Comparison of ENCODE assay signal across 30 cellular contexts in genomic region chr1:8460784-8461183, GRCh38.
DNase-seq lines count a peak whose midpoint lies in the region; ATAC-seq and TF ChIP-seq lines count a peak whose summit lies in the region.
"Had no signal": no experiment of that assay in that cellular context is flagged by ENCODE, and none has a peak within 500 bp of the region (broad histone marks: within the 10 kb centered on the region; RNA-seq: fewer than 3 reads in every experiment).

No MANE protein-coding gene starts in this region.

- no peak for TF ChIP-seq CTCF in brain (conservative IDR thresholded peaks at IDR 0.05)

- H2BK5ac ChIP-seq in mesenchymal stem cell (ENCODE audit: low read depth, low read length, poor library complexity, severe bottlenecking), result no peak overlapping the region

- H2AK5ac ChIP-seq in mesenchymal stem cell (ENCODE audit: low read length, severe bottlenecking), result no peak overlapping the region

- peaks cover 6 to 16% of the 10 kb centered on the region in 2 experiments for H3K36me3 ChIP-seq in mesenchymal stem cell (ENCODE audit: control insufficient read depth in 1 of 2, insufficient read depth in 2 of 2, low read depth in 1 of 2, low read length in 2 of 2)
- H3K36me3 ChIP-seq: brain microvascular endothelial cell, thyroid gland had no signal

- DNase-seq in activated naive CD4-positive, alpha-beta T cell treated with anti-CD3 and anti-CD28 coated beads, Interleukin-2, amount 50 U/mL, for 16 hours, result no peak
- DNase-seq in mesenchymal stem cell, result no peak
- no peak for DNase-seq in left lobe of liver (ENCODE audit: low spot score)
- DNase-seq in hepatic stellate cell (ENCODE audit: low spot score), result no peak
- DNase-seq in activated T-cell treated with anti-CD3 and anti-CD28 coated beads, Interleukin-2, amount 50 U/mL, for 1 hour, result no peak
- no peak for DNase-seq in activated CD4-positive, alpha-beta T cell treated with anti-CD3 and anti-CD28 coated beads, Interleukin-2, amount 10 ng/mL, durations not matched to agents 7 days and 5 days
- DNase-seq: activated CD4-positive, CD25-positive, alpha-beta regulatory T cell; activated CD8-positive, alpha-beta T cell treated with anti-CD3 and anti-CD28 coated beads for 36 hours; activated effector memory CD4-positive, alpha-beta T cell treated with anti-CD3 and anti-CD28 coated beads, Interleukin-2, amount 50 U/mL, for 16 hours; brain microvascular endothelial cell; CD4-positive, alpha-beta memory T cell; colonic mucosa; DMS153; effector memory CD8-positive, alpha-beta T cell; esophagus squamous epithelium; GOT3; Kasumi-1; MV-4-11; NCI-H2029; NCI-H226; NCI-H82; OCI-M1; stimulated activated CD4-positive, alpha-beta T cell treated with anti-CD3 and anti-CD28 coated beads, Interleukin-15, amount 100 ng/mL, for 24 hours; stimulated activated naive CD8-positive, alpha-beta T cell treated with anti-CD3 and anti-CD28 coated beads, Interleukin-15, Interleukin-2, amounts not matched to agents 100 U/mL and 50 U/mL, for 24 hours; T1000 had no signal

- no peak overlapping the region for H4K91ac ChIP-seq in mesenchymal stem cell (ENCODE audit: low read length)

- H3K27me3 ChIP-seq in mesenchymal stem cell (ENCODE audit: control insufficient read depth in 1 of 2, insufficient read depth in 1 of 2, low read length in 2 of 2), result no peaks in the 10 kb centered on the region
- H3K27me3 ChIP-seq: brain microvascular endothelial cell, colonic mucosa, esophagus squamous epithelium, thyroid gland had no signal

- H3K14ac ChIP-seq in mesenchymal stem cell (ENCODE audit: low read length in 2 of 2), result no peak overlapping the region

- H2AFZ ChIP-seq in mesenchymal stem cell (ENCODE audit: low read depth, low read length), result no peak overlapping the region

- peak overlapping the region; percentile 55 for H3K27ac Mint-ChIP-seq in activated naive CD4-positive, alpha-beta T cell treated with anti-CD3 and anti-CD28 coated beads, Interleukin-2, amount 50 U/mL, for 24 hours
- H3K27ac Mint-ChIP-seq in brain, result peak overlapping the region in 3 of 5 experiments; percentile 59 to 95 (median 87)
- H3K27ac Mint-ChIP-seq in activated CD4-positive, alpha-beta T cell treated with anti-CD3 and anti-CD28 coated beads, Interleukin-2, amount 10 ng/mL, durations not matched to agents 7 days and 5 days, result no peak overlapping the region
- H3K27ac Mint-ChIP-seq: activated CD8-positive, alpha-beta T cell treated with anti-CD3 and anti-CD28 coated beads for 36 hours; effector memory CD8-positive, alpha-beta T cell had no signal

- no peak overlapping the region for H3K4me2 ChIP-seq in mesenchymal stem cell (ENCODE audit: low read length, poor library complexity, severe bottlenecking)

- H4K8ac ChIP-seq in mesenchymal stem cell (ENCODE audit: low read length), result peak overlapping the region; percentile 47

- H3K4me1 Mint-ChIP-seq in activated naive CD4-positive, alpha-beta T cell treated with anti-CD3 and anti-CD28 coated beads, Interleukin-2, amount 50 U/mL, for 24 hours, result peaks cover 84% of the 10 kb centered on the region
- H3K4me1 Mint-ChIP-seq in brain, result peaks cover 98% of the 10 kb centered on the region
- peaks cover 51% of the 10 kb centered on the region for H3K4me1 Mint-ChIP-seq in activated CD4-positive, alpha-beta T cell treated with anti-CD3 and anti-CD28 coated beads, Interleukin-2, amount 10 ng/mL, durations not matched to agents 7 days and 5 days

- H3K79me1 ChIP-seq in mesenchymal stem cell (replicated peaks; ENCODE audit: low read length, poor library complexity, severe bottlenecking), result peaks cover 22% of the 10 kb centered on the region

- H3K4me3 ChIP-seq in mesenchymal stem cell (ENCODE audit: insufficient read depth in 1 of 2, low read depth in 1 of 2, low read length in 2 of 2), result no peak overlapping the region
- H3K4me3 ChIP-seq: colonic mucosa, esophagus squamous epithelium, lung, thyroid gland had no signal

- no peak overlapping the region for H3K4ac ChIP-seq in mesenchymal stem cell (ENCODE audit: low read depth in 1 of 2, low read length in 2 of 2)

- peak overlapping the region in 1 of 2 experiments; percentile 72 for H3K18ac ChIP-seq in mesenchymal stem cell (ENCODE audit: low read depth in 1 of 2, low read length in 2 of 2)

- H3K9me3 Mint-ChIP-seq in activated naive CD4-positive, alpha-beta T cell treated with anti-CD3 and anti-CD28 coated beads, Interleukin-2, amount 50 U/mL, for 24 hours, result no peaks in the 10 kb centered on the region
- no peaks in the 10 kb centered on the region for H3K9me3 Mint-ChIP-seq in brain
- no peaks in the 10 kb centered on the region for H3K9me3 Mint-ChIP-seq in activated CD4-positive, alpha-beta T cell treated with anti-CD3 and anti-CD28 coated beads, Interleukin-2, amount 10 ng/mL, durations not matched to agents 7 days and 5 days
- H3K9me3 Mint-ChIP-seq: activated CD8-positive, alpha-beta T cell treated with anti-CD3 and anti-CD28 coated beads for 36 hours; CD4-positive, alpha-beta memory T cell; effector memory CD8-positive, alpha-beta T cell had no signal

- no peak overlapping the region for H2BK120ac ChIP-seq in mesenchymal stem cell (ENCODE audit: low read depth, low read length)

- peaks cover 9% of the 10 kb centered on the region for H3K36me3 Mint-ChIP-seq in activated naive CD4-positive, alpha-beta T cell treated with anti-CD3 and anti-CD28 coated beads, Interleukin-2, amount 50 U/mL, for 24 hours
- peaks cover 16% of the 10 kb centered on the region for H3K36me3 Mint-ChIP-seq in brain
- peaks cover 16% of the 10 kb centered on the region for H3K36me3 Mint-ChIP-seq in activated CD4-positive, alpha-beta T cell treated with anti-CD3 and anti-CD28 coated beads, Interleukin-2, amount 10 ng/mL, durations not matched to agents 7 days and 5 days (ENCODE audit: low read depth)

- H3K27ac ChIP-seq in mesenchymal stem cell (ENCODE audit: low read length, poor library complexity, severe bottlenecking), result no peak overlapping the region
- H3K27ac ChIP-seq: brain microvascular endothelial cell, colonic mucosa had no signal

- CTCF ChIA-PET in activated CD4-positive, alpha-beta T cell treated with anti-CD3 and anti-CD28 coated beads, Interleukin-2, amount 10 ng/mL, durations not matched to agents 7 days and 5 days (lab: Charles Lee), result interaction anchor here (0.8 to 1.9 kb wide), 3 partner anchors 19 to 81 kb away, joined by 3 read pairs; no protein-coding TSS in a partner anchor

- H3K23ac ChIP-seq in mesenchymal stem cell (ENCODE audit: low read length in 2 of 2), result no peak overlapping the region

- peaks cover 23% of the 10 kb centered on the region for H3K4me1 ChIP-seq in mesenchymal stem cell (ENCODE audit: control insufficient read depth, insufficient read depth, low read depth, low read length)

- no peak for ATAC-seq in left lobe of liver
- ATAC-seq: activated CD8-positive, alpha-beta T cell treated with anti-CD3 and anti-CD28 coated beads for 36 hours; effector memory CD8-positive, alpha-beta T cell; sciatic nerve; stimulated activated naive CD8-positive, alpha-beta T cell treated with anti-CD3 and anti-CD28 coated beads, Interleukin-15, Interleukin-2, amounts not matched to agents 100 U/mL and 50 U/mL, for 24 hours had no signal

- 49% methylated on average over 3 of the region's 5 CpGs for WGBS in mesenchymal stem cell

- H3K9ac ChIP-seq in mesenchymal stem cell (ENCODE audit: low read length), result no peak overlapping the region

- no peaks in the 10 kb centered on the region for H3K9me3 ChIP-seq in mesenchymal stem cell (ENCODE audit: control insufficient read depth, low read length)
- H3K9me3 ChIP-seq: colonic mucosa, esophagus squamous epithelium, thyroid gland had no signal

- no peak overlapping the region for H2BK12ac ChIP-seq in mesenchymal stem cell (ENCODE audit: low read length in 2 of 2)

- no peak overlapping the region for H3K4me3 Mint-ChIP-seq in activated naive CD4-positive, alpha-beta T cell treated with anti-CD3 and anti-CD28 coated beads, Interleukin-2, amount 50 U/mL, for 24 hours
- peak overlapping the region in 3 of 5 experiments; percentile 35 to 68 (median 62) for H3K4me3 Mint-ChIP-seq in brain
- H3K4me3 Mint-ChIP-seq in activated CD4-positive, alpha-beta T cell treated with anti-CD3 and anti-CD28 coated beads, Interleukin-2, amount 10 ng/mL, durations not matched to agents 7 days and 5 days, result no peak overlapping the region
- H3K4me3 Mint-ChIP-seq: activated CD8-positive, alpha-beta T cell treated with anti-CD3 and anti-CD28 coated beads for 36 hours; effector memory CD8-positive, alpha-beta T cell had no signal

- no peak overlapping the region for H2BK15ac ChIP-seq in mesenchymal stem cell (ENCODE audit: low read depth, poor library complexity, severe bottlenecking)

- POLR2A ChIA-PET in activated CD4-positive, alpha-beta T cell treated with anti-CD3 and anti-CD28 coated beads, Interleukin-2, amount 10 ng/mL, durations not matched to agents 7 days and 5 days (lab: Charles Lee), result interaction anchor here (1.1 kb wide), 1 partner anchor 17 kb away, joined by 4 read pairs; no protein-coding TSS in a partner anchor

- H3K27me3 Mint-ChIP-seq in activated naive CD4-positive, alpha-beta T cell treated with anti-CD3 and anti-CD28 coated beads, Interleukin-2, amount 50 U/mL, for 24 hours, result no peaks in the 10 kb centered on the region
- H3K27me3 Mint-ChIP-seq in brain, result no peaks in the 10 kb centered on the region
- no peaks in the 10 kb centered on the region for H3K27me3 Mint-ChIP-seq in activated CD4-positive, alpha-beta T cell treated with anti-CD3 and anti-CD28 coated beads, Interleukin-2, amount 10 ng/mL, durations not matched to agents 7 days and 5 days
- H3K27me3 Mint-ChIP-seq: activated CD8-positive, alpha-beta T cell treated with anti-CD3 and anti-CD28 coated beads for 36 hours; CD4-positive, alpha-beta memory T cell; effector memory CD8-positive, alpha-beta T cell had no signal

Comparison
In these comparisons a context has a peak if more than half of its experiments do, and no peak if none do; other contexts are left out.
1. H3K4me3 Mint-ChIP-seq: peak in brain (3 of 5); none in activated naive CD4-positive, alpha-beta T cell treated with anti-CD3 and anti-CD28 coated beads, Interleukin-2, amount 50 U/mL, for 24 hours (single experiment) and activated CD4-positive, alpha-beta T cell treated with anti-CD3 and anti-CD28 coated beads, Interleukin-2, amount 10 ng/mL, durations not matched to agents 7 days and 5 days (single experiment).